In genomic region chr9:130444565-130445221, GRCh38 we compare ENCODE assay signal across 8 cellular contexts. TPM values are rescaled to one million over a fixed set of nuclear protein-coding genes. Genes with fewer than 3 reads are reported as not detected.
DNase-seq lines count a peak whose midpoint lies in the region; ATAC-seq and TF ChIP-seq lines count a peak whose summit lies in the region.

TSS of gene ASS1 (plus strand) at chr9:130444961. CDS start at chr9:130452229, 7,268 bp downstream.

- no peak within 1 kb of the TSS for H3K4ac ChIP-seq in trophoblast cell (ENCODE audit: low read depth, low read length)

- H2BK5ac ChIP-seq in trophoblast cell (ENCODE audit: low read depth, low read length, poor library complexity) = no peak within 1 kb of the TSS

- H3K18ac ChIP-seq in trophoblast cell (ENCODE audit: low read length) = no peak within 1 kb of the TSS

- peak within 1 kb of the TSS; percentile 22 for H4K91ac ChIP-seq in trophoblast cell (ENCODE audit: low read depth, low read length)

- H3K27ac ChIP-seq in trophoblast cell (ENCODE audit: low read depth, low read length) (peak within 1 kb of the TSS; percentile 23), uterus (peak within 1 kb of the TSS; percentile 87 to 97)

- H3K14ac ChIP-seq in trophoblast cell (ENCODE audit: low read length) = no peak within 1 kb of the TSS

- peaks cover 7% of the 10 kb centered on the region for H3K79me1 ChIP-seq in trophoblast cell (ENCODE audit: low read length)

- H3K9me3 ChIP-seq in trophoblast cell (ENCODE audit: insufficient read depth, low read depth, low read length) (peaks cover 7% of the 10 kb centered on the region), uterus (no peaks in the 10 kb centered on the region)

- no peak within 1 kb of the TSS for H2AK5ac ChIP-seq in trophoblast cell (ENCODE audit: low read length)

- in situ Hi-C loops in GM13977 (cut with MboI; ENCODE audit: low pct_unique_long_range_greater_than_20kb, low sequenced_read_pairs, unreplicated experiment) = no loop called here

- H3K79me2 ChIP-seq in trophoblast cell (ENCODE audit: control insufficient read depth, insufficient read depth, low read length, poor library complexity) = no peaks in the 10 kb centered on the region

- peak within 1 kb of the TSS; percentile 99 for H3K4me2 ChIP-seq in trophoblast cell (ENCODE audit: low read length)

- H3K36me3 ChIP-seq in trophoblast cell (ENCODE audit: control insufficient read depth in 1 of 2, insufficient read depth in 2 of 2, low read length in 2 of 2) (no peaks in the 10 kb centered on the region), uterus (no peaks in the 10 kb centered on the region)

- H3K9ac ChIP-seq in trophoblast cell (ENCODE audit: low read length) = no peak within 1 kb of the TSS

- peak within 1 kb of the TSS; percentile 68 for H3K4me3 ChIP-seq in trophoblast cell (ENCODE audit: low read depth, low read length)
- peak within 1 kb of the TSS; percentile 46 to 63 for H3K4me3 ChIP-seq in uterus

- H3K23ac ChIP-seq in trophoblast cell (ENCODE audit: low read length) = no peak within 1 kb of the TSS

- peak; percentile 42 to 46 for TF ChIP-seq POLR2A in uterus (IDR thresholded peaks at IDR 0.05)

- peak within 1 kb of the TSS; percentile 10 for H2BK120ac ChIP-seq in trophoblast cell (ENCODE audit: insufficient read depth, low read length, poor library complexity)

- DNase-seq in GM13977 (ENCODE audit: low spot score) (peak; percentile 74), NCI-H69 (lab: John Stamatoyannopoulos, UW) (peak; percentile 93), head of caudate nucleus (peak in 30 of 42 donors; percentile 18 to 65 (median 41)), trophoblast cell (peak; percentile 73 to 75), uterus (peak; percentile 74 to 76), GDM1 (lab: John Stamatoyannopoulos, UW) (no peak)
- peak; percentile 13 for DNase-seq in activated effector memory CD4-positive, alpha-beta T cell treated with Interleukin-2 at 50 U/mL for 16 hours

- H2BK12ac ChIP-seq in trophoblast cell (ENCODE audit: low read length) = no peak within 1 kb of the TSS

- no peak within 1 kb of the TSS for H2AFZ ChIP-seq in trophoblast cell (ENCODE audit: insufficient read depth, low read length, poor library complexity)

- intact Hi-C loops in head of caudate nucleus (cut with DNase I) = no loop called here
- intact Hi-C loops in uterus (cut with DNase I; ENCODE audit: low total_unique reads) = no loop called here

- no peak within 1 kb of the TSS for H4K12ac ChIP-seq in trophoblast cell (ENCODE audit: low read depth, low read length)

- H3K4me1 ChIP-seq in trophoblast cell (ENCODE audit: control insufficient read depth in 1 of 2, insufficient read depth in 2 of 2, low read length in 2 of 2) (peaks cover 20 to 35% of the 10 kb centered on the region in 2 experiments), uterus (peaks cover 14 to 16% of the 10 kb centered on the region in 2 donors)

- no peak for TF ChIP-seq CTCF in GM13977 (IDR thresholded peaks at IDR 0.05; ENCODE audit: extremely low read depth, insufficient read depth, missing control alignments)
- TF ChIP-seq CTCF in uterus (IDR thresholded peaks at IDR 0.05) = no peak

- no CpG with 5 or more reads among the region's 66 CpGs for WGBS in trophoblast cell (ENCODE audit: extremely low coverage, insufficient coverage, insufficient read length)

- H3K27me3 ChIP-seq in trophoblast cell (ENCODE audit: insufficient read depth, low read length) (no peaks in the 10 kb centered on the region), uterus (no peaks in the 10 kb centered on the region)

- no peak for ATAC-seq in HG03520 (IDR thresholded peaks at IDR 0.05; ENCODE audit: unreplicated experiment)

- H4K8ac ChIP-seq in trophoblast cell (ENCODE audit: low read depth, low read length) = no peak within 1 kb of the TSS

RNA-seq across cellular contexts. Expression of gene ASS1, which starts in this region (rescaled TPM):
- polyA plus RNA-seq in trophoblast cell (2013) = 48.8 and 52.2 TPM in 2 replicates
- 100 to 1,000 TPM in 2 of 4 donors, 10 to 100 TPM in 2; 78.4 to 156 (median 105) TPM for total RNA-seq in uterus
